23 cellular contexts compared by ENCODE assay signal in the genomic region with DNA sequence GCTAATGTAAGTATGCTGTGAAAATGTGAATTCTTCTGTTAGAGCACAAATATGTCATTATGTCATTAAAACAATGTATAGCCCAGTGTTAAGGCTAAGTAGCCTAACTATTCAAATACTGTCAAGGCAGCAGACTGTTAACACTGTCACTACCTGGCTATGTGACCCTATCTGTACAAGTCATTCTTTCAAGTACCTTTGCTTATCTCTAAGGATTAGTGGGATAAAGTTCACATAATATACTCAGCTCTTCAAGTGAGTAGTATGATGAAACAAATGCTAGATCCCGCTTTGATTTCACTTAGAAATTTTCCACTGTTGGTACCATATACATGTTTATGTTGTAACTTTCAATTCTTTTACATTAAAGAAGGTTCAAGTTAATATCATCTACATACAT.
"Had no signal": no experiment of that assay in that cellular context is flagged by ENCODE, and none has a peak within 500 bp of the region (broad histone marks: within the 10 kb centered on the region; RNA-seq: fewer than 3 reads in every experiment).

No MANE protein-coding gene starts in this region.

- H3K4me3 Mint-ChIP-seq: mesothelial cell of epicardium; naive B cell; natural killer cell treated with Interleukin-12 subunit alpha and Interleukin-12 subunit beta and Interleukin-15 and Interleukin-18, amount 100 ng/mL, for 72 hours; neural progenitor cell; stimulated activated effector memory CD8-positive, alpha-beta T cell treated with anti-CD3 and anti-CD28 coated beads, Interleukin-12 subunit alpha, Interleukin-12 subunit beta, amount 100 ng/mL, for 72 hours had no signal

- H3K4me2 ChIP-seq: neural progenitor cell had no signal

- H3K27ac ChIP-seq: dorsolateral prefrontal cortex, neural progenitor cell, parathyroid adenoma, prostate gland, right atrium auricular region, testis, tibial artery, uterus had no signal

- H3K27ac Mint-ChIP-seq: mesothelial cell of epicardium; natural killer cell treated with Interleukin-12 subunit alpha and Interleukin-12 subunit beta and Interleukin-15 and Interleukin-18, amount 100 ng/mL, for 72 hours; neural progenitor cell; stimulated activated effector memory CD8-positive, alpha-beta T cell treated with anti-CD3 and anti-CD28 coated beads, Interleukin-12 subunit alpha, Interleukin-12 subunit beta, amount 100 ng/mL, for 72 hours had no signal

- H3K4me3 ChIP-seq: dorsolateral prefrontal cortex, mucosa of descending colon, neural progenitor cell, prostate gland, right atrium auricular region, testis, tibial artery, upper lobe of left lung, uterus had no signal

- H3K4me1 ChIP-seq: parathyroid adenoma, prostate gland had no signal

- H3K79me2 ChIP-seq: parathyroid adenoma had no signal

- DNase-seq: dorsolateral prefrontal cortex; effector CD4-positive, alpha-beta T cell; head of caudate nucleus; left colon; mesenchymal stem cell; naive B cell; stimulated activated CD4-positive, alpha-beta T cell treated with anti-CD3 and anti-CD28 coated beads, Interleukin-2, amount 100 ng/mL, for 24 hours; stimulated activated CD4-positive, alpha-beta T cell treated with anti-CD3 and anti-CD28 coated beads, Interleukin-4, amount 100 ng/mL, for 24 hours; stimulated activated naive CD4-positive, alpha-beta T cell treated with Interleukin-2 at 50 U/mL for 16 hours; substantia nigra; testis; tibial artery; upper lobe of left lung; uterus had no signal

- H3K27me3 ChIP-seq: neural progenitor cell, right atrium auricular region, testis, tibial artery, upper lobe of left lung, uterus had no signal

- H3K9me3 Mint-ChIP-seq: mesothelial cell of epicardium; naive B cell; natural killer cell treated with Interleukin-12 subunit alpha and Interleukin-12 subunit beta and Interleukin-15 and Interleukin-18, amount 100 ng/mL, for 72 hours; neural progenitor cell; stimulated activated effector memory CD8-positive, alpha-beta T cell treated with anti-CD3 and anti-CD28 coated beads, Interleukin-12 subunit alpha, Interleukin-12 subunit beta, amount 100 ng/mL, for 72 hours had no signal

- H2AFZ ChIP-seq: neural progenitor cell, parathyroid adenoma had no signal

- H3K36me3 Mint-ChIP-seq: mesothelial cell of epicardium; naive B cell; natural killer cell treated with Interleukin-12 subunit alpha and Interleukin-12 subunit beta and Interleukin-15 and Interleukin-18, amount 100 ng/mL, for 72 hours; neural progenitor cell had no signal

- H3K36me3 ChIP-seq: neural progenitor cell, prostate gland, right atrium auricular region, tibial artery, upper lobe of left lung, uterus had no signal

- H3K9me3 ChIP-seq: mucosa of descending colon, prostate gland, right atrium auricular region, testis, tibial artery, upper lobe of left lung, uterus had no signal

- ATAC-seq: mucosa of descending colon; natural killer cell treated with Interleukin-12 subunit alpha and Interleukin-12 subunit beta and Interleukin-15 and Interleukin-18, amount 100 ng/mL, for 72 hours; sciatic nerve; stimulated activated effector memory CD8-positive, alpha-beta T cell treated with anti-CD3 and anti-CD28 coated beads, Interleukin-12 subunit alpha, Interleukin-12 subunit beta, amount 100 ng/mL, for 72 hours had no signal
